Comparison of ENCODE assay signal across 3 cellular contexts in genomic region chr11:9078113-9079041, GRCh38.
TF ChIP-seq lines count a peak whose summit lies in the region.

No MANE protein-coding gene starts in this region.

TF ChIP-seq in SK-N-SH, 30 proteins besides CTCF, POLR2A, EP300 and RAD21:
- TF ChIP-seq POLR2AphosphoS5 (IDR thresholded peaks at IDR 0.05; ENCODE audit: low read depth, low read length) (no peak), ELF1 (IDR thresholded peaks at IDR 0.05) (no peak), CHD2 (IDR thresholded peaks at IDR 0.05; ENCODE audit: low read length, partially characterized antibody) (no peak), SMC3 (IDR thresholded peaks at IDR 0.05; ENCODE audit: low read depth, low read length) (no peak), YY1 (IDR thresholded peaks at IDR 0.05; ENCODE audit: low read depth) (no peak), ZBTB33 (IDR thresholded peaks at IDR 0.05; ENCODE audit: borderline replicate concordance, low read depth) (no peak), REST (IDR thresholded peaks at IDR 0.05; ENCODE audit: low read depth, low read length) (no peak), TEAD4 (IDR thresholded peaks at IDR 0.05; ENCODE audit: borderline replicate concordance, insufficient read depth) (no peak), EZH2phosphoT487 (IDR thresholded peaks at IDR 0.05; ENCODE audit: borderline replicate concordance, low read depth) (no peak)
- TF ChIP-seq, protein P1, sequence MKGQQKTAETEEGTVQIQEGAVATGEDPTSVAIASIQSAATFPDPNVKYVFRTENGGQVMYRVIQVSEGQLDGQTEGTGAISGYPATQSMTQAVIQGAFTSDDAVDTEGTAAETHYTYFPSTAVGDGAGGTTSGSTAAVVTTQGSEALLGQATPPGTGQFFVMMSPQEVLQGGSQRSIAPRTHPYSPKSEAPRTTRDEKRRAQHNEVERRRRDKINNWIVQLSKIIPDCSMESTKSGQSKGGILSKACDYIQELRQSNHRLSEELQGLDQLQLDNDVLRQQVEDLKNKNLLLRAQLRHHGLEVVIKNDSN (IDR thresholded peaks at IDR 0.05; ENCODE audit: borderline replicate concordance, low read depth): no peak
TF ChIP-seq in SK-N-SH: peak in this region for 0.

TF ChIP-seq in SK-N-SH treated with all-trans-retinoic acid at 6 μM for 48 hours, 23 proteins besides CTCF, POLR2A, EP300 and RAD21:
- no peak for TF ChIP-seq ISL1 (CRISPR knock-in tag; IDR thresholded peaks at IDR 0.05)
- TF ChIP-seq, protein P2, sequence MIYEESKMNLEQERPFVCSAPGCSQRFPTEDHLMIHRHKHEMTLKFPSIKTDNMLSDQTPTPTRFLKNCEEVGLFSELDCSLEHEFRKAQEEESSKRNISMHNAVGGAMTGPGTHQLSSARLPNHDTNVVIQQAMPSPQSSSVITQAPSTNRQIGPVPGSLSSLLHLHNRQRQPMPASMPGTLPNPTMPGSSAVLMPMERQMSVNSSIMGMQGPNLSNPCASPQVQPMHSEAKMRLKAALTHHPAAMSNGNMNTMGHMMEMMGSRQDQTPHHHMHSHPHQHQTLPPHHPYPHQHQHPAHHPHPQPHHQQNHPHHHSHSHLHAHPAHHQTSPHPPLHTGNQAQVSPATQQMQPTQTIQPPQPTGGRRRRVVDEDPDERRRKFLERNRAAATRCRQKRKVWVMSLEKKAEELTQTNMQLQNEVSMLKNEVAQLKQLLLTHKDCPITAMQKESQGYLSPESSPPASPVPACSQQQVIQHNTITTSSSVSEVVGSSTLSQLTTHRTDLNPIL (CRISPR knock-in tag; IDR thresholded peaks at IDR 0.05; ENCODE audit: low read depth): no peak
- TF ChIP-seq TCF4 (CRISPR knock-in tag; IDR thresholded peaks at IDR 0.05; ENCODE audit: borderline replicate concordance): no peak
- no peak for TF ChIP-seq PPARA (CRISPR knock-in tag; IDR thresholded peaks at IDR 0.05; ENCODE audit: borderline replicate concordance)
- no peak for TF ChIP-seq ZC3H10 (CRISPR knock-in tag; IDR thresholded peaks at IDR 0.05)
- no peak for TF ChIP-seq GLIS3 (CRISPR knock-in tag; IDR thresholded peaks at IDR 0.05)
- TF ChIP-seq ZNF70 (CRISPR knock-in tag; IDR thresholded peaks at IDR 0.05): no peak
- TF ChIP-seq CSDC2 (CRISPR knock-in tag; IDR thresholded peaks at IDR 0.05): no peak
- no peak for TF ChIP-seq ZNF8 (CRISPR knock-in tag; IDR thresholded peaks at IDR 0.05)
- TF ChIP-seq RARB (CRISPR knock-in tag; IDR thresholded peaks at IDR 0.05): no peak
- no peak for TF ChIP-seq ESRRG (CRISPR knock-in tag; IDR thresholded peaks at IDR 0.05)
- no peak for TF ChIP-seq SNAI2 (CRISPR knock-in tag; IDR thresholded peaks at IDR 0.05)
- TF ChIP-seq PATZ1 (CRISPR knock-in tag; IDR thresholded peaks at IDR 0.05; ENCODE audit: borderline replicate concordance): no peak

TF ChIP-seq in K562, 482 proteins besides CTCF, POLR2A, EP300 and RAD21:
- TF ChIP-seq ZNF655 (CRISPR knock-in tag; IDR thresholded peaks at IDR 0.05): no peak
- TF ChIP-seq, protein P3, sequence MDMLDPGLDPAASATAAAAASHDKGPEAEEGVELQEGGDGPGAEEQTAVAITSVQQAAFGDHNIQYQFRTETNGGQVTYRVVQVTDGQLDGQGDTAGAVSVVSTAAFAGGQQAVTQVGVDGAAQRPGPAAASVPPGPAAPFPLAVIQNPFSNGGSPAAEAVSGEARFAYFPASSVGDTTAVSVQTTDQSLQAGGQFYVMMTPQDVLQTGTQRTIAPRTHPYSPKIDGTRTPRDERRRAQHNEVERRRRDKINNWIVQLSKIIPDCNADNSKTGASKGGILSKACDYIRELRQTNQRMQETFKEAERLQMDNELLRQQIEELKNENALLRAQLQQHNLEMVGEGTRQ (CRISPR knock-in tag; IDR thresholded peaks at IDR 0.05): 0 out of 2 replicates have a peak, but pooled peaks have one; percentile 2
